ENCODE assay signal across 32 cellular contexts in the genomic region with DNA sequence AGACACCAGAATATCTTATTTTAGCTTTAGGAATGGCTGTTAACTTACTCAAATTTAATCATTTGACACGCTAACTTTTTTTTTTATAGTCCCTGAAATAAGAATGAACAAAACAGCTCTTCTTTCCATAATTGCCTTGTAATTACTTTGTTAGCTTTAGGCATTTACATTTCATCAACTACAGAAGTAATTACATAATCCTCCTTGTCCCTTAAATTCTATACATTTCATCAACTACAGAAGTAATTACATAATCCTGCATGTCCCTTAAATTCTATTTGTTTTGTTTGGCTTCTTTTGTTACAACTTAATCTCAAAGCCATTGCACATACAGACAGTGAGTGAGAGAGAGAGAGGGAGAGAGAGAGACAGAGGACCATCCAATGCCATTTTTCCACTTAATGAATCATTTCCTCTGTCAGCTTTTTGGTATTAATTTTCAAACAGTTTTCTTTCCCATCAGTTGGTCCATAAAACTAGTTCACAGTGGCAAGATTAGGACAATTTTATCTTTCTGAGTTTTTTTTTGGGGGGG.
DNase-seq lines count a peak whose midpoint lies in the region; ATAC-seq, FAIRE-seq and TF ChIP-seq lines count a peak whose summit lies in the region.
"Had no signal": no experiment of that assay in that cellular context is flagged by ENCODE, and none has a peak within 500 bp of the region (broad histone marks: within the 10 kb centered on the region; RNA-seq: fewer than 3 reads in every experiment).

No MANE protein-coding gene starts in this region.

- H3K27ac ChIP-seq in endothelial cell of umbilical vein (ENCODE audit: insufficient read depth, low read depth, low read length) = no peak overlapping the region
- H3K27ac ChIP-seq in MM.1S (ENCODE audit: low read length) = no peak overlapping the region
- H3K27ac ChIP-seq: foreskin keratinocyte, upper lobe of left lung had no signal

- peaks cover 14% of the 10 kb centered on the region for H3K4me1 Mint-ChIP-seq in osteocyte (ENCODE audit: unreplicated experiment)
- H3K4me1 Mint-ChIP-seq: brain had no signal

- 0 out of 2 replicates have a peak, but pooled peaks cover 3% of the 10 kb centered on the region for H3F3A ChIP-seq in MM.1S (ENCODE audit: insufficient read depth, low read length)

- no peaks in the 10 kb centered on the region for H3K9me1 ChIP-seq in endothelial cell of umbilical vein (replicated peaks; ENCODE audit: control insufficient read depth, extremely low read depth, insufficient read depth, low read length)

- H2AFZ ChIP-seq in endothelial cell of umbilical vein (ENCODE audit: low read depth, low read length) = no peak overlapping the region
- H2AFZ ChIP-seq in MM.1S (ENCODE audit: low read length) = no peak overlapping the region

- no peak for ATAC-seq in HG02678 (IDR thresholded peaks at IDR 0.05; ENCODE audit: unreplicated experiment)
- ATAC-seq: activated CD8-positive, alpha-beta T cell treated with anti-CD3 and anti-CD28 coated beads for 36 hours; CD8-positive, alpha-beta T cell; foreskin keratinocyte; left colon; Panc1 had no signal

- dilution Hi-C loops in endothelial cell of umbilical vein (cut with MboI; ENCODE audit: extremely low pct_ligation_motif_present, low sequenced_read_pairs) = no loop called here

- H3K36me3 ChIP-seq in endothelial cell of umbilical vein (ENCODE audit: control insufficient read depth in 2 of 2, extremely low read depth in 1 of 2, insufficient read depth in 2 of 2, low read length in 2 of 2) (no peaks in the 10 kb centered on the region), MM.1S (replicated peaks; ENCODE audit: insufficient read depth, low read length) (no peaks in the 10 kb centered on the region)
- H3K36me3 ChIP-seq: upper lobe of left lung had no signal

- H3K9me3 ChIP-seq in endothelial cell of umbilical vein (replicated peaks; ENCODE audit: control insufficient read depth, insufficient read depth, low read length) = no peaks in the 10 kb centered on the region
- H3K9me3 ChIP-seq in MM.1S (replicated peaks; ENCODE audit: insufficient read depth, low read length) = no peaks in the 10 kb centered on the region
- H3K9me3 ChIP-seq: upper lobe of left lung had no signal

- TF ChIP-seq POLR2A in endothelial cell of umbilical vein (IDR thresholded peaks at IDR 0.05; ENCODE audit: low read depth, low read length) = no peak

- H3K9me2 ChIP-seq in MM.1S (replicated peaks; ENCODE audit: insufficient read depth, low read length) = no peaks in the 10 kb centered on the region

- no peaks in the 10 kb centered on the region for H3K27me3 Mint-ChIP-seq in osteocyte (ENCODE audit: unreplicated experiment)
- H3K27me3 Mint-ChIP-seq: activated CD8-positive, alpha-beta T cell treated with anti-CD3 and anti-CD28 coated beads for 36 hours; brain; dendritic cell treated with granulocyte-macrophage colony-stimulating factor and Interleukin-4, amounts not matched to agents 40 ng/mL and 50 ng/mL, for 4 days had no signal

- H3K4me3 Mint-ChIP-seq in osteocyte (ENCODE audit: unreplicated experiment) = no peak overlapping the region
- H3K4me3 Mint-ChIP-seq: activated CD8-positive, alpha-beta T cell treated with anti-CD3 and anti-CD28 coated beads for 36 hours; brain; CD8-positive, alpha-beta T cell; dendritic cell treated with granulocyte-macrophage colony-stimulating factor and Interleukin-4, amounts not matched to agents 40 ng/mL and 50 ng/mL, for 4 days had no signal

- no TSS peak for BruUV-seq in endothelial cell of umbilical vein (replicated peaks; lab: Mats Ljungman, UMichigan)

- CTCF ChIA-PET in endothelial cell of umbilical vein (lab: Charles Lee) = interaction anchor here (0.9 to 2.3 kb wide), 5 partner anchors 12 to 1283 kb away, joined by 4 to 8 read pairs (median 5); no protein-coding TSS in a partner anchor

- no peak overlapping the region for H3K4me3 ChIP-seq in endothelial cell of umbilical vein (replicated peaks in 1 of 3; ENCODE audit: insufficient read depth in 1 of 3, low read depth in 1 of 3, low read length in 3 of 3)
- H3K4me3 ChIP-seq in MM.1S (ENCODE audit: low read length) = no peak overlapping the region
- H3K4me3 ChIP-seq: upper lobe of left lung had no signal

- H3K27ac Mint-ChIP-seq in osteocyte (ENCODE audit: unreplicated experiment) = peak overlapping the region; percentile 69
- H3K27ac Mint-ChIP-seq: activated CD8-positive, alpha-beta T cell treated with anti-CD3 and anti-CD28 coated beads for 36 hours; brain; CD8-positive, alpha-beta T cell; dendritic cell treated with granulocyte-macrophage colony-stimulating factor and Interleukin-4, amounts not matched to agents 40 ng/mL and 50 ng/mL, for 4 days had no signal

- POLR2A ChIA-PET in endothelial cell of umbilical vein (lab: Charles Lee) = no interaction called here

- H3K27me3 ChIP-seq in endothelial cell of umbilical vein (ENCODE audit: control insufficient read depth in 2 of 2, insufficient read depth in 2 of 2, low read length in 2 of 2) (no peaks in the 10 kb centered on the region), MM.1S (replicated peaks; ENCODE audit: insufficient read depth, low read length) (no peaks in the 10 kb centered on the region)
- H3K27me3 ChIP-seq: foreskin keratinocyte, upper lobe of left lung had no signal

- FAIRE-seq in endothelial cell of umbilical vein (lab: Jason Lieb, UNC) = peak; percentile 12
- FAIRE-seq: endometrium, small intestine, TTC549 had no signal

- peak; percentile 37 for DNase-seq in NCI-H1105 treated with DMSO at 0.1 percent for 48 hours (lab: John Stamatoyannopoulos, UW)
- DNase-seq in NCI-H1105 (lab: John Stamatoyannopoulos, UW) = no peak
- DNase-seq in NCI-H748 (lab: John Stamatoyannopoulos, UW; ENCODE audit: unreplicated experiment) = peak; percentile 78
- DNase-seq in endothelial cell of umbilical vein (ENCODE audit: low read depth, low spot score) = peak; percentile 44
- no peak for DNase-seq in osteocyte (ENCODE audit: extremely low spot score, unreplicated experiment)
- no peak for DNase-seq in MM.1S
- DNase-seq in H4 (ENCODE audit: low spot score) = no peak
- DNase-seq: 8988T; activated CD4-positive, CD25-positive, alpha-beta regulatory T cell treated with anti-CD3 and anti-CD28 coated beads, Interleukin-2, amount 50 U/mL, for 72 hours; activated CD8-positive, alpha-beta T cell treated with anti-CD3 and anti-CD28 coated beads for 36 hours; activated gamma-delta T cell; CD8-positive, alpha-beta T cell; GF-D8; Karpas-422; left colon; mesendoderm; NCI-H1048; NCI-H2029 treated with DMSO at 0.1 percent for 48 hours; NK-92 treated with Interleukin-12 subunit alpha and Interleukin-12 subunit beta, amount 100 ng/mL, for 24 hours; nucleus accumbens; small intestine; stimulated activated CD4-positive, alpha-beta T cell treated with anti-CD3 and anti-CD28 coated beads, Interleukin-2, amount 100 ng/mL, for 24 hours; substantia nigra; T-helper 1 cell; upper lobe of left lung had no signal

- H4K20me1 ChIP-seq in endothelial cell of umbilical vein (replicated peaks; ENCODE audit: control insufficient read depth, extremely low read depth, insufficient read depth, low read length) (no peaks in the 10 kb centered on the region), MM.1S (ENCODE audit: insufficient read depth, low read length) (no peaks in the 10 kb centered on the region)

- H3K79me2 ChIP-seq in endothelial cell of umbilical vein (ENCODE audit: control insufficient read depth, insufficient read depth, low read length) = no peaks in the 10 kb centered on the region
- no peaks in the 10 kb centered on the region for H3K79me2 ChIP-seq in MM.1S (ENCODE audit: low read length)

- no peaks in the 10 kb centered on the region for H3K36me3 Mint-ChIP-seq in osteocyte (ENCODE audit: unreplicated experiment)
- H3K36me3 Mint-ChIP-seq: brain; CD8-positive, alpha-beta T cell had no signal

- H3K4me1 ChIP-seq in endothelial cell of umbilical vein (ENCODE audit: control insufficient read depth, extremely low read depth, insufficient read depth, low read length) = peaks cover 10% of the 10 kb centered on the region
- no peaks in the 10 kb centered on the region for H3K4me1 ChIP-seq in MM.1S (ENCODE audit: low read length)
- H3K4me1 ChIP-seq: foreskin keratinocyte, upper lobe of left lung had no signal

- no peak for TF ChIP-seq CTCF in endothelial cell of umbilical vein (IDR thresholded peaks at IDR 0.05; ENCODE audit: extremely low read depth in 1 of 2, insufficient read depth in 1 of 2, low read depth in 1 of 2, low read length in 2 of 2)
- TF ChIP-seq CTCF in osteocyte (IDR thresholded peaks at IDR 0.05) = no peak
- no peak for TF ChIP-seq CTCF in MM.1S (IDR thresholded peaks at IDR 0.05; ENCODE audit: low read length)

- intact Hi-C loops in endothelial cell of umbilical vein (cut with micrococcal nuclease) = no loop called here

- H3K9ac ChIP-seq in endothelial cell of umbilical vein (replicated peaks; ENCODE audit: extremely low read depth, insufficient read depth, low read length) (no peak overlapping the region), MM.1S (ENCODE audit: low read length) (no peak overlapping the region)

- no peak overlapping the region for H3K4me2 ChIP-seq in endothelial cell of umbilical vein (ENCODE audit: insufficient read depth, low read length)
- H3K4me2 ChIP-seq in MM.1S (ENCODE audit: low read depth, low read length) = no peak overlapping the region

- no peaks in the 10 kb centered on the region for H3K9me3 Mint-ChIP-seq in osteocyte (ENCODE audit: unreplicated experiment)
- H3K9me3 Mint-ChIP-seq: brain; dendritic cell treated with granulocyte-macrophage colony-stimulating factor and Interleukin-4, amounts not matched to agents 40 ng/mL and 50 ng/mL, for 4 days had no signal

TF ChIP-seq in endothelial cell of umbilical vein, 7 proteins besides CTCF, POLR2A, EP300 and RAD21:
- TF ChIP-seq POLR2AphosphoS5 (IDR thresholded peaks at IDR 0.05; ENCODE audit: insufficient read depth, low read depth, low read length) (no peak), EZH2 (IDR thresholded peaks at IDR 0.05; ENCODE audit: borderline replicate concordance, low read depth, low read length, severe bottlenecking) (no peak), FOS (IDR thresholded peaks at IDR 0.05; ENCODE audit: borderline replicate concordance, insufficient read depth, low read length) (peak; percentile 38)

Comparison
In these comparisons a context has a peak if more than half of its experiments do, and no peak if none do; other contexts are left out.
1. DNase-seq: peak in NCI-H1105 treated with DMSO at 0.1 percent for 48 hours (single experiment), NCI-H748 (single experiment) and endothelial cell of umbilical vein (single experiment); none in NCI-H1105 (single experiment), osteocyte (single experiment), MM.1S (single experiment) and H4 (single experiment).